Comparison of ENCODE assay signal across 31 cellular contexts in the genomic region with DNA sequence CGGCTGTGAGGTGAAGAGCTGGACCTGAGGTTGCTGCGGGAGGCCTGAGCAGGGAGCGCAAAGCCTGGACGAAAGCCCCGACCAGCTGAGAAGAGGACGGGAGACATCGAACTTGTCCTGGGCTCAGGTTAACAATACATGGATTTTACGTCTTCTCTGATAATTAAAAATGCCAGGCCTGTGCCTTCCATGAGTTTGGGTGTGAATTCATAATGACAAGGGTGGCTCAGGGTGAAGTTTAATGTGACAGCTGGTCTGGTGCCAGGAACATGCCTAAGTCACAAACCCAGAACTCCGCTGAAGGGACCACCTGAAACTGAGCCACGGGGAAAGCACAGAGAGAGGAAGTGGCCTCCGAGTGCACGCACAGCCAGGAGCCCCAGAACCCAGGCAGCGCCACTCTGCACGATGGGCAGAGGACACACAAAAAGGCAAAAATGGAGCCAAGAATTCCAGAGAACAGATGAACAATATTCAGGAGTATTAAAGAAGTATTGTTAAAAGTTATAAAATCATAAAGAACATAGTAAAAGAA.
"Had no signal": no experiment of that assay in that cellular context is flagged by ENCODE, and none has a peak within 500 bp of the region (broad histone marks: within the 10 kb centered on the region; RNA-seq: fewer than 3 reads in every experiment).

No MANE protein-coding gene starts in this region.

- H3K4me3 ChIP-seq: ascending aorta, body of pancreas, Peyer's patch, SJSA1 had no signal

- ATAC-seq: activated naive CD4-positive, alpha-beta T cell treated with anti-CD3 and anti-CD28 coated beads, Interleukin-2, amount 50 U/mL, for 72 hours; activated naive CD8-positive, alpha-beta T cell treated with anti-CD3 and anti-CD28 coated beads, Interleukin-2, amount 50 U/mL, for 24 hours; body of pancreas; WTC11 had no signal

- H3K27ac Mint-ChIP-seq: activated naive CD4-positive, alpha-beta T cell treated with anti-CD3 and anti-CD28 coated beads, Interleukin-2, amount 50 U/mL, for 72 hours; activated naive CD8-positive, alpha-beta T cell treated with anti-CD3 and anti-CD28 coated beads, Interleukin-2, amount 50 U/mL, for 24 hours; activated T-helper 1 cell treated with anti-CD3 and anti-CD28 coated beads, Interleukin-12 subunit alpha, Interleukin-12 subunit beta, Interleukin-2, Interleukin-4 antibody, amounts not matched to agents 30 ng/mL and 10 ng/mL and 1 ng/mL, durations not matched to agents 14 hours and 24 hours and 36 hours; T-helper 1 cell treated with Interleukin-12 subunit alpha and Interleukin-12 subunit beta and Interleukin-4 antibody, amounts not matched to agents 30 μg/mL and 1 μg/mL, for 36 hours; WTC11 had no signal

- H3K27me3 ChIP-seq: ascending aorta, body of pancreas, Peyer's patch, SJSA1 had no signal

- H3K4me2 ChIP-seq: KMS-11 had no signal

- H3K4me1 ChIP-seq: ascending aorta, body of pancreas, SJSA1 had no signal

- H3K4me3 Mint-ChIP-seq: activated naive CD8-positive, alpha-beta T cell treated with anti-CD3 and anti-CD28 coated beads, Interleukin-2, amount 50 U/mL, for 24 hours; activated T-helper 1 cell treated with anti-CD3 and anti-CD28 coated beads, Interleukin-12 subunit alpha, Interleukin-12 subunit beta, Interleukin-2, Interleukin-4 antibody, amounts not matched to agents 30 ng/mL and 10 ng/mL and 1 ng/mL, durations not matched to agents 14 hours and 24 hours and 36 hours; central memory CD8-positive, alpha-beta T cell; T-helper 1 cell treated with Interleukin-12 subunit alpha and Interleukin-12 subunit beta and Interleukin-4 antibody, amounts not matched to agents 30 μg/mL and 1 μg/mL, for 36 hours; WTC11 had no signal

- H3K36me3 Mint-ChIP-seq: activated naive CD4-positive, alpha-beta T cell treated with anti-CD3 and anti-CD28 coated beads, Interleukin-2, amount 50 U/mL, for 72 hours; WTC11 had no signal

- DNase-seq: activated CD4-positive, alpha-beta T cell treated with anti-CD3 and anti-CD28 coated beads for 48 hours; activated CD4-positive, alpha-beta T cell treated with anti-CD3 and anti-CD28 coated beads, Interleukin-2, amount 50 U/mL, for 4 hours; activated CD4-positive, CD25-positive, alpha-beta regulatory T cell treated with anti-CD3 and anti-CD28 coated beads, Interleukin-2, amount 50 U/mL, for 72 hours; activated CD8-positive, alpha-beta memory T cell treated with anti-CD3 and anti-CD28 coated beads for 24 hours; activated effector memory CD4-positive, alpha-beta T cell treated with Interleukin-2 at 50 U/mL for 16 hours; activated naive CD4-positive, alpha-beta T cell treated with Interleukin-2 at 50 U/mL for 16 hours; activated naive CD8-positive, alpha-beta T cell treated with anti-CD3 and anti-CD28 coated beads, Interleukin-2, amount 50 U/mL, for 24 hours; activated T-cell treated with anti-CD3 and anti-CD28 coated beads, Interleukin-2, amount 50 U/mL, for 1 hour; amniotic stem cell; body of pancreas; NCI-H1105; NCI-H1436; NCI-H1694 treated with DMSO at 0.1 percent for 48 hours; NCI-H2029 treated with DMSO at 0.1 percent for 48 hours; NCI-H345; NCI-H510A; NCI-H526 treated with DMSO at 0.1 percent for 48 hours; NCI-H82; Peyer's patch; SHP77; T-helper 9 cell had no signal

- H3K9me3 Mint-ChIP-seq: activated naive CD4-positive, alpha-beta T cell treated with anti-CD3 and anti-CD28 coated beads, Interleukin-2, amount 50 U/mL, for 72 hours; activated naive CD8-positive, alpha-beta T cell treated with anti-CD3 and anti-CD28 coated beads, Interleukin-2, amount 50 U/mL, for 24 hours; activated T-helper 1 cell treated with anti-CD3 and anti-CD28 coated beads, Interleukin-12 subunit alpha, Interleukin-12 subunit beta, Interleukin-2, Interleukin-4 antibody, amounts not matched to agents 30 ng/mL and 10 ng/mL and 1 ng/mL, durations not matched to agents 14 hours and 24 hours and 36 hours; central memory CD8-positive, alpha-beta T cell; IgD-negative memory B cell; T-helper 1 cell treated with Interleukin-12 subunit alpha and Interleukin-12 subunit beta and Interleukin-4 antibody, amounts not matched to agents 30 μg/mL and 1 μg/mL, for 36 hours; WTC11 had no signal

- H3K27ac ChIP-seq: ascending aorta, body of pancreas, KMS-11, Peyer's patch, RWPE1, SJSA1 had no signal

- H3K4me1 Mint-ChIP-seq: activated naive CD8-positive, alpha-beta T cell treated with anti-CD3 and anti-CD28 coated beads, Interleukin-2, amount 50 U/mL, for 24 hours had no signal

- H3K36me3 ChIP-seq: ascending aorta, Peyer's patch, SJSA1 had no signal

- H3K9me3 ChIP-seq: ascending aorta, body of pancreas, Peyer's patch, SJSA1 had no signal
